ENCODE assay signal across 1 cellular context in the genomic region with DNA sequence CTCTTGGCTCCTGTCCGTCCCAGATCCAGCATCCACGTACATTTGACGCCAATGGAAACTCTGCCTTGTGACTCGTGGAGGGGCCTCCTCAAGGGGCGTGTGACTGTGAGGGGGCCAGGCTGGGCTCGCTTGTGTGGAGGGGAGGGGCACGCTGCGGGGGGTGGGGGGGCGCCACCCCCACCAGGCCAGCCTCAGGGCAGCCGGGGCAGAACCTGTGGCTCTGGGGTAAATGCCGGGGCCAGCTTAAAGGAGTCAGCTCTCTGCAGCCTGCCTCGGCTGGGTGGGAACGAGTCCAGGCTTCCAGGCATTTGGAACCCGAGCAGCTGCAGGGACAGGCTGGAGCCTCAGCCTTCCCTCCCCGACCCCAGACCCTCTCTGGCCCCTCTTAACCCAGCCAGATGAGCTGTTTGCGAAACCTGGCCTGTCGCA.
TF ChIP-seq lines count a peak whose summit lies in the region.

No MANE protein-coding gene starts in this region.

TF ChIP-seq in WTC11, 78 proteins besides CTCF, POLR2A, EP300 and RAD21 (continued from another document):
- TF ChIP-seq, protein P1, sequence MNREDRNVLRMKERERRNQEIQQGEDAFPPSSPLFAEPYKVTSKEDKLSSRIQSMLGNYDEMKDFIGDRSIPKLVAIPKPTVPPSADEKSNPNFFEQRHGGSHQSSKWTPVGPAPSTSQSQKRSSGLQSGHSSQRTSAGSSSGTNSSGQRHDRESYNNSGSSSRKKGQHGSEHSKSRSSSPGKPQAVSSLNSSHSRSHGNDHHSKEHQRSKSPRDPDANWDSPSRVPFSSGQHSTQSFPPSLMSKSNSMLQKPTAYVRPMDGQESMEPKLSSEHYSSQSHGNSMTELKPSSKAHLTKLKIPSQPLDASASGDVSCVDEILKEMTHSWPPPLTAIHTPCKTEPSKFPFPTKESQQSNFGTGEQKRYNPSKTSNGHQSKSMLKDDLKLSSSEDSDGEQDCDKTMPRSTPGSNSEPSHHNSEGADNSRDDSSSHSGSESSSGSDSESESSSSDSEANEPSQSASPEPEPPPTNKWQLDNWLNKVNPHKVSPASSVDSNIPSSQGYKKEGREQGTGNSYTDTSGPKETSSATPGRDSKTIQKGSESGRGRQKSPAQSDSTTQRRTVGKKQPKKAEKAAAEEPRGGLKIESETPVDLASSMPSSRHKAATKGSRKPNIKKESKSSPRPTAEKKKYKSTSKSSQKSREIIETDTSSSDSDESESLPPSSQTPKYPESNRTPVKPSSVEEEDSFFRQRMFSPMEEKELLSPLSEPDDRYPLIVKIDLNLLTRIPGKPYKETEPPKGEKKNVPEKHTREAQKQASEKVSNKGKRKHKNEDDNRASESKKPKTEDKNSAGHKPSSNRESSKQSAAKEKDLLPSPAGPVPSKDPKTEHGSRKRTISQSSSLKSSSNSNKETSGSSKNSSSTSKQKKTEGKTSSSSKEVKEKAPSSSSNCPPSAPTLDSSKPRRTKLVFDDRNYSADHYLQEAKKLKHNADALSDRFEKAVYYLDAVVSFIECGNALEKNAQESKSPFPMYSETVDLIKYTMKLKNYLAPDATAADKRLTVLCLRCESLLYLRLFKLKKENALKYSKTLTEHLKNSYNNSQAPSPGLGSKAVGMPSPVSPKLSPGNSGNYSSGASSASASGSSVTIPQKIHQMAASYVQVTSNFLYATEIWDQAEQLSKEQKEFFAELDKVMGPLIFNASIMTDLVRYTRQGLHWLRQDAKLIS (CRISPR knock-in tag; IDR thresholded peaks at IDR 0.05; ENCODE audit: borderline replicate concordance) = no peak
- TF ChIP-seq MXD4 (CRISPR knock-in tag; IDR thresholded peaks at IDR 0.05; ENCODE audit: borderline replicate concordance) (no peak), SMAD4 (CRISPR knock-in tag; IDR thresholded peaks at IDR 0.05) (no peak), KAT7 (CRISPR knock-in tag; IDR thresholded peaks at IDR 0.05; ENCODE audit: borderline replicate concordance) (no peak)
